1 cellular context compared by ENCODE assay signal in the genomic region with DNA sequence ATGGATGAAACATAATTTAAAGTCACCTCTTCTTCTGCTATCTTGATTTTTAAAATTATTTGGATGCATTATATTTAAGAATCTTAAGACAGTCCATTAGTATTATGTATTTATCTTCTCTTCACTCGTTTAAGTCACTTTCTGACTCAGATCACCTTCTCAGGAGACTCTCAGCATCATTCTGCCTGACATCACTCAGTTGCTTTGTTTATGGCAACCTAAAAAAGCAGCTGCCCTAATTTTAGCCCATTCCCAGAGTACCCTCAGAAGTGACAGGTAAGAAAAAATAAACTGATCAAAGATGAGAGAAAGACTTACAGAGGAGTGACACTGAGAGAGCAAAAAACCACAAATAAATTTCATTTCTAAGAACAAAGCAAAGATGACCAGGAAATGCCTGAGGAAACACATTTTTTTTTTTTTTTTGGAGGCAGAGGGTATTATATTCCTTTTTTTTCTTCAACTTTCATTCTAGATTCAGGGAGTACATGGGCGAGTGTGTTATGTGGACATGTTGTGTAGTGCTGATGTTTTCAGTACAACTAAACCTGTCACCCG.
TF ChIP-seq lines count a peak whose summit lies in the region.

No MANE protein-coding gene starts in this region.

TF ChIP-seq in GM12878, 131 proteins besides CTCF, POLR2A, EP300 and RAD21 (continued from another document):
- no peak for TF ChIP-seq SRF (IDR thresholded peaks at IDR 0.05; ENCODE audit: low read depth in 2 of 2, low read length in 2 of 2)
- no peak for TF ChIP-seq HDAC6 (IDR thresholded peaks at IDR 0.05; ENCODE audit: unreplicated experiment)
- no peak for TF ChIP-seq SIX5 (IDR thresholded peaks at IDR 0.05; ENCODE audit: low read depth, low read length, severe bottlenecking)
- TF ChIP-seq PML (IDR thresholded peaks at IDR 0.05; ENCODE audit: low read length) = peak; percentile 21; the same call in 1 of the 2 replicates
- no peak for TF ChIP-seq NR2C1 (IDR thresholded peaks at IDR 0.05)
- peak; percentile 37; the same call in 1 of the 2 replicates for TF ChIP-seq CREM (IDR thresholded peaks at IDR 0.05; ENCODE audit: low read depth)
- TF ChIP-seq SUPT20H (IDR thresholded peaks at IDR 0.05; ENCODE audit: borderline replicate concordance, control insufficient read depth, low read depth, low read length) = no peak
- TF ChIP-seq NR2C2 (IDR thresholded peaks at IDR 0.05; ENCODE audit: borderline replicate concordance, control insufficient read depth, insufficient read length, low read depth) = no peak
- 0 out of 2 replicates have a peak, but pooled peaks have one; percentile 1 for TF ChIP-seq IKZF1 (conservative IDR thresholded peaks at IDR 0.05)
- TF ChIP-seq, protein P1, sequence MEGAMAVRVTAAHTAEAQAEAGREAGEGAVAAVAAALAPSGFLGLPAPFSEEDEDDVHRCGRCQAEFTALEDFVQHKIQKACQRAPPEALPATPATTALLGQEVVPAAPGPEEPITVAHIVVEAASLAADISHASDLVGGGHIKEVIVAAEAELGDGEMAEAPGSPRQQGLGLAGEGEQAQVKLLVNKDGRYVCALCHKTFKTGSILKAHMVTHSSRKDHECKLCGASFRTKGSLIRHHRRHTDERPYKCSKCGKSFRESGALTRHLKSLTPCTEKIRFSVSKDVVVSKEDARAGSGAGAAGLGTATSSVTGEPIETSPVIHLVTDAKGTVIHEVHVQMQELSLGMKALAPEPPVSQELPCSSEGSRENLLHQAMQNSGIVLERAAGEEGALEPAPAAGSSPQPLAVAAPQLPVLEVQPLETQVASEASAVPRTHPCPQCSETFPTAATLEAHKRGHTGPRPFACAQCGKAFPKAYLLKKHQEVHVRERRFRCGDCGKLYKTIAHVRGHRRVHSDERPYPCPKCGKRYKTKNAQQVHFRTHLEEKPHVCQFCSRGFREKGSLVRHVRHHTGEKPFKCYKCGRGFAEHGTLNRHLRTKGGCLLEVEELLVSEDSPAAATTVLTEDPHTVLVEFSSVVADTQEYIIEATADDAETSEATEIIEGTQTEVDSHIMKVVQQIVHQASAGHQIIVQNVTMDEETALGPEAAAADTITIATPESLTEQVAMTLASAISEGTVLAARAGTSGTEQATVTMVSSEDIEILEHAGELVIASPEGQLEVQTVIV (IDR thresholded peaks at IDR 0.05; ENCODE audit: borderline replicate concordance, partially characterized antibody) = no peak
- no peak for TF ChIP-seq NBN (IDR thresholded peaks at IDR 0.05)
- TF ChIP-seq ZNF24 (IDR thresholded peaks at IDR 0.05) = no peak
- no peak for TF ChIP-seq WRNIP1 (IDR thresholded peaks at IDR 0.05; ENCODE audit: borderline replicate concordance, low read depth, low read length)
- peak; percentile 28; the same call in 1 of the 2 replicates for TF ChIP-seq CREB1 (IDR thresholded peaks at IDR 0.05; ENCODE audit: low read depth)
- no peak for TF ChIP-seq SREBF1 (IDR thresholded peaks at IDR 0.05; ENCODE audit: low read length)
- TF ChIP-seq, protein P2, sequence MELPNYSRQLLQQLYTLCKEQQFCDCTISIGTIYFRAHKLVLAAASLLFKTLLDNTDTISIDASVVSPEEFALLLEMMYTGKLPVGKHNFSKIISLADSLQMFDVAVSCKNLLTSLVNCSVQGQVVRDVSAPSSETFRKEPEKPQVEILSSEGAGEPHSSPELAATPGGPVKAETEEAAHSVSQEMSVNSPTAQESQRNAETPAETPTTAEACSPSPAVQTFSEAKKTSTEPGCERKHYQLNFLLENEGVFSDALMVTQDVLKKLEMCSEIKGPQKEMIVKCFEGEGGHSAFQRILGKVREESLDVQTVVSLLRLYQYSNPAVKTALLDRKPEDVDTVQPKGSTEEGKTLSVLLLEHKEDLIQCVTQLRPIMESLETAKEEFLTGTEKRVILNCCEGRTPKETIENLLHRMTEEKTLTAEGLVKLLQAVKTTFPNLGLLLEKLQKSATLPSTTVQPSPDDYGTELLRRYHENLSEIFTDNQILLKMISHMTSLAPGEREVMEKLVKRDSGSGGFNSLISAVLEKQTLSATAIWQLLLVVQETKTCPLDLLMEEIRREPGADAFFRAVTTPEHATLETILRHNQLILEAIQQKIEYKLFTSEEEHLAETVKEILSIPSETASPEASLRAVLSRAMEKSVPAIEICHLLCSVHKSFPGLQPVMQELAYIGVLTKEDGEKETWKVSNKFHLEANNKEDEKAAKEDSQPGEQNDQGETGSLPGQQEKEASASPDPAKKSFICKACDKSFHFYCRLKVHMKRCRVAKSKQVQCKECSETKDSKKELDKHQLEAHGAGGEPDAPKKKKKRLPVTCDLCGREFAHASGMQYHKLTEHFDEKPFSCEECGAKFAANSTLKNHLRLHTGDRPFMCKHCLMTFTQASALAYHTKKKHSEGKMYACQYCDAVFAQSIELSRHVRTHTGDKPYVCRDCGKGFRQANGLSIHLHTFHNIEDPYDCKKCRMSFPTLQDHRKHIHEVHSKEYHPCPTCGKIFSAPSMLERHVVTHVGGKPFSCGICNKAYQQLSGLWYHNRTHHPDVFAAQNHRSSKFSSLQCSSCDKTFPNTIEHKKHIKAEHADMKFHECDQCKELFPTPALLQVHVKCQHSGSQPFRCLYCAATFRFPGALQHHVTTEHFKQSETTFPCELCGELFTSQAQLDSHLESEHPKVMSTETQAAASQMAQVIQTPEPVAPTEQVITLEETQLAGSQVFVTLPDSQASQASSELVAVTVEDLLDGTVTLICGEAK (IDR thresholded peaks at IDR 0.05; ENCODE audit: borderline replicate concordance) = no peak
- TF ChIP-seq FOS (IDR thresholded peaks at IDR 0.05; ENCODE audit: borderline replicate concordance, extremely low read depth, insufficient read length) = no peak
- no peak for TF ChIP-seq MTA3 (IDR thresholded peaks at IDR 0.05; ENCODE audit: borderline replicate concordance, low read length)
- TF ChIP-seq MXI1 (IDR thresholded peaks at IDR 0.05; ENCODE audit: low read depth, low read length) = no peak; the same call in 1 of the 2 replicates
- TF ChIP-seq IRF4 (IDR thresholded peaks at IDR 0.05; ENCODE audit: low read depth, low read length) = no peak
- TF ChIP-seq, protein P3, sequence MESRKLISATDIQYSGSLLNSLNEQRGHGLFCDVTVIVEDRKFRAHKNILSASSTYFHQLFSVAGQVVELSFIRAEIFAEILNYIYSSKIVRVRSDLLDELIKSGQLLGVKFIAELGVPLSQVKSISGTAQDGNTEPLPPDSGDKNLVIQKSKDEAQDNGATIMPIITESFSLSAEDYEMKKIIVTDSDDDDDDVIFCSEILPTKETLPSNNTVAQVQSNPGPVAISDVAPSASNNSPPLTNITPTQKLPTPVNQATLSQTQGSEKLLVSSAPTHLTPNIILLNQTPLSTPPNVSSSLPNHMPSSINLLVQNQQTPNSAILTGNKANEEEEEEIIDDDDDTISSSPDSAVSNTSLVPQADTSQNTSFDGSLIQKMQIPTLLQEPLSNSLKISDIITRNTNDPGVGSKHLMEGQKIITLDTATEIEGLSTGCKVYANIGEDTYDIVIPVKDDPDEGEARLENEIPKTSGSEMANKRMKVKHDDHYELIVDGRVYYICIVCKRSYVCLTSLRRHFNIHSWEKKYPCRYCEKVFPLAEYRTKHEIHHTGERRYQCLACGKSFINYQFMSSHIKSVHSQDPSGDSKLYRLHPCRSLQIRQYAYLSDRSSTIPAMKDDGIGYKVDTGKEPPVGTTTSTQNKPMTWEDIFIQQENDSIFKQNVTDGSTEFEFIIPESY (IDR thresholded peaks at IDR 0.05) = no peak
- TF ChIP-seq ZSCAN29 (IDR thresholded peaks at IDR 0.05) = no peak
- peak; percentile 61; the same call in 1 of the 2 replicates for TF ChIP-seq ZNF384 (IDR thresholded peaks at IDR 0.05; ENCODE audit: borderline replicate concordance, low read depth, low read length)
- TF ChIP-seq PAX8 (IDR thresholded peaks at IDR 0.05) = no peak
- TF ChIP-seq SMAD1 (IDR thresholded peaks at IDR 0.05; ENCODE audit: low read depth, partially characterized antibody) = no peak
- TF ChIP-seq NRF1 (conservative IDR thresholded peaks at IDR 0.05; ENCODE audit: low read depth, low read length) = no peak
- TF ChIP-seq, protein P4, sequence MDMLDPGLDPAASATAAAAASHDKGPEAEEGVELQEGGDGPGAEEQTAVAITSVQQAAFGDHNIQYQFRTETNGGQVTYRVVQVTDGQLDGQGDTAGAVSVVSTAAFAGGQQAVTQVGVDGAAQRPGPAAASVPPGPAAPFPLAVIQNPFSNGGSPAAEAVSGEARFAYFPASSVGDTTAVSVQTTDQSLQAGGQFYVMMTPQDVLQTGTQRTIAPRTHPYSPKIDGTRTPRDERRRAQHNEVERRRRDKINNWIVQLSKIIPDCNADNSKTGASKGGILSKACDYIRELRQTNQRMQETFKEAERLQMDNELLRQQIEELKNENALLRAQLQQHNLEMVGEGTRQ (IDR thresholded peaks at IDR 0.05; ENCODE audit: borderline replicate concordance, low read depth, low read length) = no peak
- TF ChIP-seq MYB (IDR thresholded peaks at IDR 0.05; ENCODE audit: borderline replicate concordance, low read depth, low read length) = no peak
- no peak for TF ChIP-seq TBL1XR1 (IDR thresholded peaks at IDR 0.05; ENCODE audit: low read depth, low read length)
- TF ChIP-seq SMARCA5 (IDR thresholded peaks at IDR 0.05) = no peak
- peak; percentile 69; the same call in 1 of the 2 replicates for TF ChIP-seq RUNX3 (IDR thresholded peaks at IDR 0.05; ENCODE audit: low read length)
- peak; percentile 63; the same call in 1 of the 2 replicates for TF ChIP-seq MEF2A (IDR thresholded peaks at IDR 0.05; ENCODE audit: insufficient read depth, low read depth, low read length)
- TF ChIP-seq ZNF622 (IDR thresholded peaks at IDR 0.05) = no peak
- peak; percentile 64 for TF ChIP-seq NFIC (IDR thresholded peaks at IDR 0.05; ENCODE audit: low read depth, low read length)
